In genomic region chr10:102876747-102877153, GRCh38 we compare ENCODE assay signal across 1 cellular context.
A peak's percentile ranks its signal among the peaks of the same experiment; 100 is the strongest.
TF ChIP-seq lines count a peak whose summit lies in the region.

No MANE protein-coding gene starts in this region.

TF ChIP-seq in HepG2, 621 proteins besides CTCF, POLR2A, EP300 and RAD21 (continued from another document):
- TF ChIP-seq SNAPC4 (CRISPR knock-in tag; IDR thresholded peaks at IDR 0.05): no peak
- TF ChIP-seq FOXP1 (IDR thresholded peaks at IDR 0.05): no peak
- peak; percentile 50; the same call in 1 of the 2 replicates for TF ChIP-seq FOXP1 (CRISPR knock-in tag; IDR thresholded peaks at IDR 0.05)
- TF ChIP-seq ZNF280B (CRISPR knock-in tag; IDR thresholded peaks at IDR 0.05; ENCODE audit: borderline replicate concordance): no peak
- TF ChIP-seq ZNF609 (CRISPR knock-in tag; IDR thresholded peaks at IDR 0.05; ENCODE audit: borderline replicate concordance): peak; percentile 55; the same call in 1 of the 2 replicates
- TF ChIP-seq ZSCAN20 (CRISPR knock-in tag; IDR thresholded peaks at IDR 0.05; ENCODE audit: borderline replicate concordance): no peak
- no peak for TF ChIP-seq PHF5A (CRISPR knock-in tag; IDR thresholded peaks at IDR 0.05; ENCODE audit: low read depth, unreplicated experiment)
- no peak for TF ChIP-seq HNF4A (CRISPR knock-in tag; IDR thresholded peaks at IDR 0.05)
- no peak for TF ChIP-seq TIGD3 (CRISPR knock-in tag; IDR thresholded peaks at IDR 0.05; ENCODE audit: borderline replicate concordance)
- no peak for TF ChIP-seq ARHGAP35 (CRISPR knock-in tag; IDR thresholded peaks at IDR 0.05; ENCODE audit: borderline replicate concordance)
- no peak for TF ChIP-seq ZBTB26 (CRISPR knock-in tag; IDR thresholded peaks at IDR 0.05; ENCODE audit: borderline replicate concordance)
- TF ChIP-seq MEF2D (CRISPR knock-in tag; IDR thresholded peaks at IDR 0.05): no peak
- no peak for TF ChIP-seq TERF1 (CRISPR knock-in tag; IDR thresholded peaks at IDR 0.05)
- TF ChIP-seq FOSL1 (CRISPR knock-in tag; IDR thresholded peaks at IDR 0.05; ENCODE audit: borderline replicate concordance): no peak
- no peak; the same call in 1 of the 2 replicates for TF ChIP-seq MTA1 (CRISPR knock-in tag; IDR thresholded peaks at IDR 0.05; ENCODE audit: borderline replicate concordance)
- TF ChIP-seq SIX1 (CRISPR knock-in tag; IDR thresholded peaks at IDR 0.05; ENCODE audit: borderline replicate concordance): peak; percentile 75
- no peak for TF ChIP-seq SSRP1 (CRISPR knock-in tag; IDR thresholded peaks at IDR 0.05)
- no peak for TF ChIP-seq ZNF646 (CRISPR knock-in tag; IDR thresholded peaks at IDR 0.05)
- TF ChIP-seq ZNF891 (CRISPR knock-in tag; IDR thresholded peaks at IDR 0.05): no peak
- no peak for TF ChIP-seq ATF7-NPFF (CRISPR knock-in tag; IDR thresholded peaks at IDR 0.05; ENCODE audit: low read depth)
- TF ChIP-seq MED8 (CRISPR knock-in tag; IDR thresholded peaks at IDR 0.05; ENCODE audit: insufficient replicate concordance): no peak
- TF ChIP-seq CC2D1A (CRISPR knock-in tag; IDR thresholded peaks at IDR 0.05): no peak
- TF ChIP-seq MATR3 (CRISPR knock-in tag; IDR thresholded peaks at IDR 0.05): no peak
- TF ChIP-seq STAG1 (CRISPR knock-in tag; IDR thresholded peaks at IDR 0.05): no peak
